8 cellular contexts compared by ENCODE assay signal in the genomic region with DNA sequence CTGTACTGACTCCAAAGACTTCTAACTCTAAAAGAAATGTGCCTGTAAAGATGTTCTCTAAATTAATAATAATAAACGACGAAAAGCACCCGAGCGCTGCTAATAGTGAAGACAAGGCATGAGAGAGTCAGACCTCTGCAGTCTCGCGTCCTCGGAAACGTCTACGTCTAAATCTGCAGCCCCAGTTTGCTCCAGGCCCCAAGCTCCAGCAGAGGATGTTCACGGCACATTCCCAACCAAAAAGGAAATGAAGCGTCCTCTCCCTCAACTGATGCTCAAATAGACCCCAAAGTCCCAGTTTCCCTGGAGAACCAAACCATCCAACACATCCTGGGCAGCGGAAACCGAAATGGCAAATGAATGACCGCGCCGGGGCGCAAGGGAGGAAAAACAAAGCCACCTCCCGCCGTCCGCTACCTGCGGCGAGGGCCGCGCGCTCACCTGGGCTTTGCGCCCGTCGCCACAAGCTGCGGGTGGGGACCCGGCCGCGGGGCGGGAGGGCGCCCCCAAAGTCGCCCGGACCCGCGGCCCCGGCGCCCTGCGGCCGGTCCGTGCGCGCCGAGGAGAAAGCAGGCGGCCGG. TPM values are rescaled to one million over a fixed set of nuclear protein-coding genes. Genes with fewer than 3 reads are reported as not detected.
DNase-seq lines count a peak whose midpoint lies in the region; ATAC-seq and TF ChIP-seq lines count a peak whose summit lies in the region.

No MANE protein-coding gene starts in this region.

- no peaks in the 10 kb centered on the region for H3K9me3 ChIP-seq in CD4-positive, alpha-beta T cell (ENCODE audit: control insufficient read depth, low read length)

- peaks cover 69% of the 10 kb centered on the region for H3K27me3 ChIP-seq in CD4-positive, alpha-beta T cell (ENCODE audit: control insufficient read depth, insufficient read depth, low read length)

- ATAC-seq in CD4-positive, alpha-beta T cell (ENCODE audit: poor library complexity), result no peak
- ATAC-seq in GM19452 (IDR thresholded peaks at IDR 0.05; ENCODE audit: unreplicated experiment), result peak; percentile 32
- ATAC-seq in natural killer cell treated with Interleukin-12 subunit alpha and Interleukin-12 subunit beta and Interleukin-15 and Interleukin-18, amount 100 ng/mL, for 72 hours, result peak in 1 of 2 donors; percentile 24

- no peak for TF ChIP-seq CTCF in CD4-positive, alpha-beta T cell (IDR thresholded peaks at IDR 0.05)

- POLR2A ChIA-PET in CD4-positive, alpha-beta T cell (lab: Charles Lee), result no interaction called here

- peaks cover 7% of the 10 kb centered on the region for H3K4me1 Mint-ChIP-seq in CD4-positive, alpha-beta T cell (ENCODE audit: low read depth)
- H3K4me1 Mint-ChIP-seq in T-helper 2 cell treated with Interferon-gamma antibody and Interleukin-4, amounts not matched to agents 5 μg/mL and 100 μg/mL, for 36 hours (ENCODE audit: low read depth), result peaks cover 7% of the 10 kb centered on the region
- H3K4me1 Mint-ChIP-seq in natural killer cell treated with Interleukin-12 subunit alpha and Interleukin-12 subunit beta and Interleukin-15 and Interleukin-18, amount 100 ng/mL, for 72 hours (ENCODE audit: low read depth in 2 of 2), result no peaks in the 10 kb centered on the region

- peaks cover 88% of the 10 kb centered on the region for H3K27me3 Mint-ChIP-seq in CD4-positive, alpha-beta T cell
- H3K27me3 Mint-ChIP-seq in T-helper 2 cell treated with Interferon-gamma antibody and Interleukin-4, amounts not matched to agents 5 μg/mL and 100 μg/mL, for 36 hours (ENCODE audit: low read depth), result peaks cover 80% of the 10 kb centered on the region
- peaks cover 53 to 71% of the 10 kb centered on the region in 2 donors for H3K27me3 Mint-ChIP-seq in natural killer cell treated with Interleukin-12 subunit alpha and Interleukin-12 subunit beta and Interleukin-15 and Interleukin-18, amount 100 ng/mL, for 72 hours

- no peaks in the 10 kb centered on the region for H3K9me3 Mint-ChIP-seq in CD4-positive, alpha-beta T cell
- no peaks in the 10 kb centered on the region for H3K9me3 Mint-ChIP-seq in T-helper 2 cell treated with Interferon-gamma antibody and Interleukin-4, amounts not matched to agents 5 μg/mL and 100 μg/mL, for 36 hours
- no peaks in the 10 kb centered on the region for H3K9me3 Mint-ChIP-seq in natural killer cell treated with Interleukin-12 subunit alpha and Interleukin-12 subunit beta and Interleukin-15 and Interleukin-18, amount 100 ng/mL, for 72 hours

- H3K4me3 Mint-ChIP-seq in CD4-positive, alpha-beta T cell, result peak overlapping the region; percentile 84
- peak overlapping the region; percentile 83 for H3K4me3 Mint-ChIP-seq in T-helper 2 cell treated with Interferon-gamma antibody and Interleukin-4, amounts not matched to agents 5 μg/mL and 100 μg/mL, for 36 hours
- H3K4me3 Mint-ChIP-seq in natural killer cell treated with Interleukin-12 subunit alpha and Interleukin-12 subunit beta and Interleukin-15 and Interleukin-18, amount 100 ng/mL, for 72 hours, result peak overlapping the region; percentile 40

- no peak overlapping the region for H3K27ac Mint-ChIP-seq in CD4-positive, alpha-beta T cell
- H3K27ac Mint-ChIP-seq in T-helper 2 cell treated with Interferon-gamma antibody and Interleukin-4, amounts not matched to agents 5 μg/mL and 100 μg/mL, for 36 hours, result no peak overlapping the region
- H3K27ac Mint-ChIP-seq in natural killer cell treated with Interleukin-12 subunit alpha and Interleukin-12 subunit beta and Interleukin-15 and Interleukin-18, amount 100 ng/mL, for 72 hours, result no peak overlapping the region

- no peak for DNase-seq in CD4-positive, alpha-beta T cell
- DNase-seq in HuH-7.5 (ENCODE audit: low spot score), result peak; percentile 21
- no peak for DNase-seq in T-helper 2 cell treated with Interferon-gamma antibody and Interleukin-4, amounts not matched to agents 5 μg/mL and 100 μg/mL, for 36 hours (ENCODE audit: low spot score)
- peak; percentile 63 for DNase-seq in fibroblast of peridontal ligament (ENCODE audit: extremely low read depth)
- no peak for DNase-seq in natural killer cell treated with Interleukin-12 subunit alpha and Interleukin-12 subunit beta and Interleukin-15 and Interleukin-18, amount 100 ng/mL, for 72 hours (ENCODE audit: low spot score)
- no peak for DNase-seq in MV-4-11 (lab: John Stamatoyannopoulos, UW)
- DNase-seq in posterior vena cava (ENCODE audit: low spot score), result no peak

- intact Hi-C loops in CD4-positive, alpha-beta T cell (cut with DNase I, micrococcal nuclease), result no loop called here
- intact Hi-C loops in posterior vena cava (cut with DNase I), result loop anchor here in 1 of 2 donors (1.0 kb wide), 1 partner anchor 18 kb away; no protein-coding TSS in a partner anchor

- H3K36me3 Mint-ChIP-seq in CD4-positive, alpha-beta T cell (ENCODE audit: low read depth), result no peaks in the 10 kb centered on the region
- no peaks in the 10 kb centered on the region for H3K36me3 Mint-ChIP-seq in T-helper 2 cell treated with Interferon-gamma antibody and Interleukin-4, amounts not matched to agents 5 μg/mL and 100 μg/mL, for 36 hours (ENCODE audit: low read depth)
- H3K36me3 Mint-ChIP-seq in natural killer cell treated with Interleukin-12 subunit alpha and Interleukin-12 subunit beta and Interleukin-15 and Interleukin-18, amount 100 ng/mL, for 72 hours, result no peaks in the 10 kb centered on the region

- CTCF ChIA-PET in CD4-positive, alpha-beta T cell (lab: Charles Lee), result no interaction called here

- no peak overlapping the region for H3K27ac ChIP-seq in CD4-positive, alpha-beta T cell (ENCODE audit: low read depth, low read length)

RNA-seq across cellular contexts. Expression of a gene that starts 0.9 kb away (rescaled TPM):
- total RNA-seq in CD4-positive, alpha-beta T cell, result under 1 TPM; 0.06 to 0.58 TPM
- 1 to 10 TPM; 1.2 to 2.1 TPM for total RNA-seq in natural killer cell treated with Interleukin-12 subunit alpha and Interleukin-12 subunit beta and Interleukin-15 and Interleukin-18, amount 100 ng/mL, for 72 hours
- 10 to 100 TPM in 1 of 2 donors, 1 to 10 TPM in 1; 9.4 to 13.6 TPM for total RNA-seq in posterior vena cava

RNA-seq across cellular contexts. Expression of a gene that starts 47.1 kb away (rescaled TPM):
- total RNA-seq in CD4-positive, alpha-beta T cell, result under 1 TPM; 0.22 to 0.75 TPM
- 10 to 100 TPM; 12.0 to 43.5 TPM for total RNA-seq in natural killer cell treated with Interleukin-12 subunit alpha and Interleukin-12 subunit beta and Interleukin-15 and Interleukin-18, amount 100 ng/mL, for 72 hours
- total RNA-seq in posterior vena cava, result 1 to 10 TPM in 1 of 2 donors, under 1 TPM in 1; 0.56 to 1.7 TPM

Comparison
In these comparisons a context has a peak if more than half of its experiments do, and no peak if none do; other contexts are left out.
1. DNase-seq: peak in HuH-7.5 (single experiment) and fibroblast of peridontal ligament (single experiment); none in CD4-positive, alpha-beta T cell (0 of 10), T-helper 2 cell treated with Interferon-gamma antibody and Interleukin-4, amounts not matched to agents 5 μg/mL and 100 μg/mL, for 36 hours (single experiment), natural killer cell treated with Interleukin-12 subunit alpha and Interleukin-12 subunit beta and Interleukin-15 and Interleukin-18, amount 100 ng/mL, for 72 hours (single experiment), MV-4-11 (single experiment) and posterior vena cava (single experiment).
2. RNA of a gene that starts 47.1 kb away (total RNA-seq): 12.0 to 43.5 TPM in natural killer cell treated with Interleukin-12 subunit alpha and Interleukin-12 subunit beta and Interleukin-15 and Interleukin-18, amount 100 ng/mL, for 72 hours; 0.56 to 1.7 TPM in posterior vena cava and 0.22 to 0.75 TPM in CD4-positive, alpha-beta T cell; every median in the first group is over 4 times any median in the second.
3. Peak in every context shown above with its lines, with median percentiles within 50 percentile points of each other: H3K4me3 Mint-ChIP-seq.